ENCODE assay signal across 7 cellular contexts in genomic region chr3:129121792-129122696, GRCh38. TPM values are rescaled to one million over a fixed set of nuclear protein-coding genes. Genes with fewer than 3 reads are reported as not detected.
DNase-seq lines count a peak whose midpoint lies in the region; ATAC-seq lines count a peak whose summit lies in the region.

TSS of gene RAB43 (minus strand) at chr3:129121804. CDS start at chr3:129121489, 315 bp downstream.

- H3K4me3 Mint-ChIP-seq in activated CD4-positive, alpha-beta memory T cell treated with anti-CD3 and anti-CD28 coated beads for 36 hours = peak within 1 kb of the TSS; percentile 92
- H3K4me3 Mint-ChIP-seq in dendritic cell treated with granulocyte-macrophage colony-stimulating factor and Interleukin-4, amounts not matched to agents 40 ng/mL and 50 ng/mL, for 4 days = peak within 1 kb of the TSS; percentile 88

- CTCF ChIA-PET in activated CD4-positive, alpha-beta memory T cell treated with anti-CD3 and anti-CD28 coated beads for 36 hours (lab: Charles Lee) = interaction anchor here (1.0 to 8.4 kb wide), 8 partner anchors 40 to 152 kb away, joined by 3 to 63 read pairs (median 7); partner anchors contain the start of gene COPG1

- ATAC-seq in GM18520 (IDR thresholded peaks at IDR 0.05; ENCODE audit: unreplicated experiment) (peak; percentile 33), HG03095 (IDR thresholded peaks at IDR 0.05; ENCODE audit: unreplicated experiment) (peak; percentile 41), left lobe of liver (peak; percentile 71)

- POLR2A ChIA-PET in activated CD4-positive, alpha-beta memory T cell treated with anti-CD3 and anti-CD28 coated beads for 36 hours (lab: Charles Lee) = interaction anchor here (0.8 to 5.8 kb wide), 12 partner anchors 11 to 197 kb away, joined by 3 to 29 read pairs (median 4); partner anchors contain the start of genes CNBP and COPG1

- peaks cover 35% of the 10 kb centered on the region for H3K36me3 Mint-ChIP-seq in activated CD4-positive, alpha-beta memory T cell treated with anti-CD3 and anti-CD28 coated beads for 36 hours
- peaks cover 63% of the 10 kb centered on the region for H3K36me3 Mint-ChIP-seq in dendritic cell treated with granulocyte-macrophage colony-stimulating factor and Interleukin-4, amounts not matched to agents 40 ng/mL and 50 ng/mL, for 4 days (ENCODE audit: low read depth)

- H3K9me3 Mint-ChIP-seq in activated CD4-positive, alpha-beta memory T cell treated with anti-CD3 and anti-CD28 coated beads for 36 hours = no peaks in the 10 kb centered on the region
- H3K9me3 Mint-ChIP-seq in dendritic cell treated with granulocyte-macrophage colony-stimulating factor and Interleukin-4, amounts not matched to agents 40 ng/mL and 50 ng/mL, for 4 days = no peaks in the 10 kb centered on the region

- DNase-seq in NCI-H460 (ENCODE audit: extremely low read depth, low read depth) (peak; percentile 49), left lobe of liver (ENCODE audit: low spot score) (peak; percentile 97)
- peak; percentile 88 for DNase-seq in activated CD4-positive, alpha-beta memory T cell treated with anti-CD3 and anti-CD28 coated beads for 36 hours
- DNase-seq in stimulated activated CD4-positive, alpha-beta T cell treated with anti-CD3 and anti-CD28 coated beads, Interleukin-1b, Interleukin-23, amount 100 ng/mL, for 48 hours = peak; percentile 86

- peak within 1 kb of the TSS; percentile 98 for H3K27ac Mint-ChIP-seq in activated CD4-positive, alpha-beta memory T cell treated with anti-CD3 and anti-CD28 coated beads for 36 hours
- H3K27ac Mint-ChIP-seq in dendritic cell treated with granulocyte-macrophage colony-stimulating factor and Interleukin-4, amounts not matched to agents 40 ng/mL and 50 ng/mL, for 4 days = peak within 1 kb of the TSS; percentile 91

- intact Hi-C loops in activated CD4-positive, alpha-beta memory T cell treated with anti-CD3 and anti-CD28 coated beads for 36 hours (cut with micrococcal nuclease) = loop anchor here (2.0 to 5.0 kb wide), 4 partner anchors 95 to 395 kb away; partner anchors contain the start of genes HMCES and RAB7A
- intact Hi-C loops in dendritic cell treated with granulocyte-macrophage colony-stimulating factor and Interleukin-4, amounts not matched to agents 40 ng/mL and 50 ng/mL, for 4 days (cut with micrococcal nuclease) = loop anchor here (2.0 to 5.0 kb wide), 2 partner anchors 61 to 110 kb away; partner anchors contain the start of gene CNBP

- H3K4me1 Mint-ChIP-seq in activated CD4-positive, alpha-beta memory T cell treated with anti-CD3 and anti-CD28 coated beads for 36 hours (ENCODE audit: low read depth) = peaks cover 30% of the 10 kb centered on the region
- peaks cover 51% of the 10 kb centered on the region for H3K4me1 Mint-ChIP-seq in dendritic cell treated with granulocyte-macrophage colony-stimulating factor and Interleukin-4, amounts not matched to agents 40 ng/mL and 50 ng/mL, for 4 days (ENCODE audit: low read depth)

- H3K27me3 Mint-ChIP-seq in activated CD4-positive, alpha-beta memory T cell treated with anti-CD3 and anti-CD28 coated beads for 36 hours = no peaks in the 10 kb centered on the region
- H3K27me3 Mint-ChIP-seq in dendritic cell treated with granulocyte-macrophage colony-stimulating factor and Interleukin-4, amounts not matched to agents 40 ng/mL and 50 ng/mL, for 4 days = peaks cover 12% of the 10 kb centered on the region

RNA-seq across cellular contexts. Expression of gene RAB43, which starts in this region (rescaled TPM):
- total RNA-seq in NCI-H460 (2014; rRNA removed; shearing (Covaris generic)) = 7.7 and 8.2 TPM in 2 replicates
- polyA plus RNA-seq in NCI-H460 (2014; cell fraction: nucleus; rRNA removed) = 4.7 and 7.6 TPM in 2 replicates
- 10 to 100 TPM; 45.7 to 49.7 TPM for total RNA-seq in activated CD4-positive, alpha-beta memory T cell treated with anti-CD3 and anti-CD28 coated beads for 36 hours
- 38.1 TPM for total RNA-seq in left lobe of liver

Comparison
In these comparisons a context has a peak if more than half of its experiments do, and no peak if none do; other contexts are left out.
1. Peak in every context shown above with its lines: DNase-seq and ATAC-seq.